Comparison of ENCODE assay signal across 27 cellular contexts in genomic region chr7:19455508-19456132, GRCh38.
"Had no signal": no experiment of that assay in that cellular context is flagged by ENCODE, and none has a peak within 500 bp of the region (broad histone marks: within the 10 kb centered on the region; RNA-seq: fewer than 3 reads in every experiment).

No MANE protein-coding gene starts in this region.

- H3K9me3 ChIP-seq: adrenal gland, esophagus squamous epithelium, pancreas, psoas muscle, right atrium auricular region had no signal

- H3K27ac Mint-ChIP-seq: activated CD4-positive, alpha-beta memory T cell treated with anti-CD3 and anti-CD28 coated beads for 36 hours; activated CD4-positive, alpha-beta T cell treated with anti-CD3 and anti-CD28 coated beads, Interleukin-2, amount 10 ng/mL, durations not matched to agents 24 days and 14 days; activated naive CD4-positive, alpha-beta T cell treated with anti-CD3 and anti-CD28 coated beads for 36 hours; activated naive CD8-positive, alpha-beta T cell treated with anti-CD3 and anti-CD28 coated beads for 36 hours; activated T-helper 1 cell treated with anti-CD3 and anti-CD28 coated beads, Interleukin-12 subunit alpha, Interleukin-12 subunit beta, Interleukin-2, Interleukin-4 antibody, amounts not matched to agents 30 ng/mL and 10 ng/mL and 1 ng/mL, durations not matched to agents 14 hours and 24 hours and 36 hours; nephron progenitor cell; T-helper 1 cell treated with Interleukin-12 subunit alpha and Interleukin-12 subunit beta and Interleukin-4 antibody, amounts not matched to agents 30 μg/mL and 1 μg/mL, for 36 hours had no signal

- ATAC-seq: left cardiac atrium, left ventricle myocardium superior, pancreas, psoas muscle had no signal

- H3K27me3 ChIP-seq: adrenal gland, brain microvascular endothelial cell, esophagus squamous epithelium, hepatocyte, pancreas, right atrium auricular region, tibial nerve had no signal

- H3K4me3 Mint-ChIP-seq: activated CD4-positive, alpha-beta memory T cell treated with anti-CD3 and anti-CD28 coated beads for 36 hours; activated CD4-positive, alpha-beta T cell treated with anti-CD3 and anti-CD28 coated beads, Interleukin-2, amount 10 ng/mL, durations not matched to agents 24 days and 14 days; activated naive CD4-positive, alpha-beta T cell treated with anti-CD3 and anti-CD28 coated beads for 36 hours; activated naive CD8-positive, alpha-beta T cell treated with anti-CD3 and anti-CD28 coated beads for 36 hours; activated T-helper 1 cell treated with anti-CD3 and anti-CD28 coated beads, Interleukin-12 subunit alpha, Interleukin-12 subunit beta, Interleukin-2, Interleukin-4 antibody, amounts not matched to agents 30 ng/mL and 10 ng/mL and 1 ng/mL, durations not matched to agents 14 hours and 24 hours and 36 hours; naive B cell; nephron progenitor cell; T-helper 1 cell treated with Interleukin-12 subunit alpha and Interleukin-12 subunit beta and Interleukin-4 antibody, amounts not matched to agents 30 μg/mL and 1 μg/mL, for 36 hours had no signal

- H3K36me3 ChIP-seq: adrenal gland, brain microvascular endothelial cell, esophagus squamous epithelium, pancreas, right atrium auricular region, tibial nerve had no signal

- DNase-seq: activated CD4-positive, alpha-beta memory T cell treated with anti-CD3 and anti-CD28 coated beads for 36 hours; activated CD4-positive, alpha-beta T cell treated with anti-CD3 and anti-CD28 coated beads, Interleukin-2, amount 10 ng/mL, durations not matched to agents 24 days and 14 days; activated CD4-positive, CD25-positive, alpha-beta regulatory T cell treated with anti-CD3 and anti-CD28 coated beads, Interleukin-2, amount 50 U/mL, for 72 hours; activated CD8-positive, alpha-beta memory T cell treated with anti-CD3 and anti-CD28 coated beads, Interleukin-2, amount 50 U/mL, for 4 hours; activated effector memory CD4-positive, alpha-beta T cell treated with anti-CD3 and anti-CD28 coated beads, Interleukin-2, amount 50 U/mL, for 16 hours; activated naive CD4-positive, alpha-beta T cell treated with anti-CD3 and anti-CD28 coated beads for 36 hours; activated naive CD8-positive, alpha-beta T cell treated with anti-CD3 and anti-CD28 coated beads for 36 hours; activated T-cell treated with anti-CD3 and anti-CD28 coated beads, Interleukin-2, amount 50 U/mL, for 1 hour; adrenal gland; brain microvascular endothelial cell; caudate nucleus; esophagus squamous epithelium; left cardiac atrium; left ventricle myocardium superior; naive B cell; nephron progenitor cell; pancreas; psoas muscle; stimulated activated naive CD4-positive, alpha-beta T cell treated with Interleukin-2 at 50 U/mL for 16 hours; T-helper 9 cell had no signal

- H3K4me3 ChIP-seq: adrenal gland, esophagus squamous epithelium, hepatocyte, pancreas, psoas muscle, right atrium auricular region, tibial nerve had no signal

- H3K36me3 Mint-ChIP-seq: activated CD4-positive, alpha-beta memory T cell treated with anti-CD3 and anti-CD28 coated beads for 36 hours; activated naive CD8-positive, alpha-beta T cell treated with anti-CD3 and anti-CD28 coated beads for 36 hours; naive B cell had no signal

- H3K4me1 Mint-ChIP-seq: activated CD4-positive, alpha-beta T cell treated with anti-CD3 and anti-CD28 coated beads, Interleukin-2, amount 10 ng/mL, durations not matched to agents 24 days and 14 days; activated naive CD8-positive, alpha-beta T cell treated with anti-CD3 and anti-CD28 coated beads for 36 hours; naive B cell; nephron progenitor cell had no signal

- H3K27ac ChIP-seq: adrenal gland, brain microvascular endothelial cell, epithelial cell of prostate, esophagus squamous epithelium, hepatocyte, pancreas, psoas muscle, right atrium auricular region, tibial nerve, VCaP had no signal

- H3K4me1 ChIP-seq: adrenal gland, esophagus squamous epithelium, pancreas, psoas muscle, right atrium auricular region, tibial nerve had no signal

- H3K27me3 Mint-ChIP-seq: activated CD4-positive, alpha-beta memory T cell treated with anti-CD3 and anti-CD28 coated beads for 36 hours; activated CD4-positive, alpha-beta T cell treated with anti-CD3 and anti-CD28 coated beads, Interleukin-2, amount 10 ng/mL, durations not matched to agents 24 days and 14 days; activated naive CD8-positive, alpha-beta T cell treated with anti-CD3 and anti-CD28 coated beads for 36 hours had no signal

- H3K9me3 Mint-ChIP-seq: activated naive CD8-positive, alpha-beta T cell treated with anti-CD3 and anti-CD28 coated beads for 36 hours had no signal
